ENCODE assay signal across 8 cellular contexts in genomic region chr1:187228790-187229189, GRCh38.
"Had no signal": no experiment of that assay in that cellular context is flagged by ENCODE, and none has a peak within 500 bp of the region (broad histone marks: within the 10 kb centered on the region; RNA-seq: fewer than 3 reads in every experiment).

No MANE protein-coding gene starts in this region.

- FAIRE-seq: G401.6, GM12878, GM12891, GM12892, GM18507, GM19239 had no signal

- H3K4me3 ChIP-seq: GM12878 had no signal

- DNase-seq: GDM1, GF-D8 had no signal
